ENCODE assay signal across 22 cellular contexts in genomic region chr16:3198334-3199072, GRCh38. TPM values are rescaled to one million over a fixed set of nuclear protein-coding genes. Genes with fewer than 3 reads are reported as not detected.
DNase-seq lines count a peak whose midpoint lies in the region; ATAC-seq, FAIRE-seq and TF ChIP-seq lines count a peak whose summit lies in the region.
"Had no signal": no experiment of that assay in that cellular context is flagged by ENCODE, and none has a peak within 500 bp of the region (broad histone marks: within the 10 kb centered on the region; RNA-seq: fewer than 3 reads in every experiment).

No MANE protein-coding gene starts in this region.

- no peak overlapping the region for H2AFZ ChIP-seq in K562 (ENCODE audit: low read depth, low read length)

- H3K9me3 Mint-ChIP-seq in naive B cell = peaks cover 0 to 8% (median 0%) of the 10 kb centered on the region in 7 donors

- BruUV-seq in K562 (replicated peaks; lab: Mats Ljungman, UMichigan) = no TSS peak

- DNase-seq in DMS 273 treated with DMSO at 0.1 percent for 48 hours (lab: John Stamatoyannopoulos, UW) = peak; percentile 35
- peak; percentile 34 for DNase-seq in LoVo (ENCODE audit: low spot score)
- DNase-seq in K562 (ENCODE audit: extremely low read depth in 1 of 4, low spot score in 3 of 4) = no peak
- no peak for DNase-seq in naive B cell
- DNase-seq in left lung = no peak
- DNase-seq in NCI-H1694 treated with DMSO at 0.1 percent for 48 hours (lab: John Stamatoyannopoulos, UW) = no peak
- DNase-seq: DMS79 treated with DMSO at 0.1 percent for 48 hours, IMR-90, Karpas-422, MG63, NCI-H1048, NCI-H1436, NCI-H2029 treated with DMSO at 0.1 percent for 48 hours, NCI-H748 treated with DMSO at 0.1 percent for 48 hours, PC-3 had no signal

- H3K4me1 ChIP-seq in K562 (replicated peaks in 1 of 2; ENCODE audit: control insufficient read depth in 2 of 2, insufficient read depth in 2 of 2, low read length in 2 of 2) = peaks cover 3 to 13% of the 10 kb centered on the region in 2 experiments; a peak in 4 of 5 replicates
- H3K4me1 ChIP-seq in left lung = no peaks in the 10 kb centered on the region
- H3K4me1 ChIP-seq: SJSA1 had no signal

- POLR2A ChIA-PET in K562 (lab: Yijun Ruan, JAX) = interaction anchor here (0.6 to 1.5 kb wide), 2 partner anchors 9 to 10 kb away, joined by 3 to 4 read pairs; no protein-coding TSS in a partner anchor

- TF ChIP-seq EP300 in K562 (IDR thresholded peaks at IDR 0.05; ENCODE audit: low read length) = no peak

- intact Hi-C loops in K562 (cut with micrococcal nuclease) (no loop called here), left lung (cut with DNase I) (no loop called here)

- H3K36me3 ChIP-seq in K562 (ENCODE audit: control insufficient read depth, insufficient read depth, low read length) (no peaks in the 10 kb centered on the region), left lung (no peaks in the 10 kb centered on the region)
- H3K36me3 ChIP-seq: MG63, SJSA1 had no signal

- no peak overlapping the region; a peak in 1 of 4 replicates for H3K9ac ChIP-seq in K562 (ENCODE audit: insufficient read depth in 1 of 2, low read depth in 2 of 2, low read length in 2 of 2)

- CTCF ChIA-PET in K562 (lab: Yijun Ruan, JAX; ENCODE audit: low intra/inter-chr PET ratio) = no interaction called here

- no peak for TF ChIP-seq RAD21 in K562 (CRISPR knock-in tag; conservative IDR thresholded peaks at IDR 0.05 in 1 of 2, IDR thresholded peaks at IDR 0.05 in 1 of 2)

- WGBS in K562 (ENCODE audit: insufficient coverage, low coverage, missing lambda C conversion rate) = 5% methylated on average over 12 of the region's 13 CpGs

- H3K4me3 ChIP-seq in K562 (no peak overlapping the region), left lung (no peak overlapping the region)
- H3K4me3 ChIP-seq: MG63, SJSA1 had no signal

- peaks cover 53 to 77% (median 54%) of the 10 kb centered on the region in 3 donors for H3K27me3 Mint-ChIP-seq in naive B cell

- H3K79me2 ChIP-seq in K562 (ENCODE audit: control insufficient read depth, insufficient read depth, low read length) = no peaks in the 10 kb centered on the region

- H3K36me3 Mint-ChIP-seq in naive B cell = peaks cover 0 to 11% of the 10 kb centered on the region in 2 donors

- H3K9me3 ChIP-seq in K562 (replicated peaks; ENCODE audit: control insufficient read depth, insufficient read depth, low read depth, low read length) (no peaks in the 10 kb centered on the region), left lung (no peaks in the 10 kb centered on the region)

- H3K27me3 ChIP-seq in K562 (ENCODE audit: control insufficient read depth in 2 of 2, insufficient read depth in 2 of 2, low read length in 2 of 2) = peaks cover 8 to 15% of the 10 kb centered on the region in 2 experiments
- peaks cover 29 to 79% of the 10 kb centered on the region in 2 donors for H3K27me3 ChIP-seq in left lung
- H3K27me3 ChIP-seq: MG63, SJSA1 had no signal

- in situ Hi-C loops in K562 (cut with MboI) = no loop called here

- H3K27ac ChIP-seq in K562 (ENCODE audit: extremely low read depth, low read depth, low read length) (no peak overlapping the region), left lung (no peak overlapping the region)
- H3K27ac ChIP-seq: C4-2B, SJSA1 had no signal

- no peaks in the 10 kb centered on the region for H3K9me1 ChIP-seq in K562 (ENCODE audit: control insufficient read depth, insufficient read depth, low read length)

- H3K27ac Mint-ChIP-seq in naive B cell = no peak overlapping the region

- no peak for TF ChIP-seq CTCF in K562 (IDR thresholded peaks at IDR 0.05 in 2 of 3, conservative IDR thresholded peaks at IDR 0.05 in 1 of 3; ENCODE audit: insufficient read depth in 2 of 3, low read depth in 1 of 3, low read length in 3 of 3)
- TF ChIP-seq CTCF in left lung (IDR thresholded peaks at IDR 0.05) = no peak

- no peak for TF ChIP-seq POLR2A in K562 (conservative IDR thresholded peaks at IDR 0.05)

- no peaks in the 10 kb centered on the region for H3K4me1 Mint-ChIP-seq in naive B cell

- no peak for FAIRE-seq in K562 (lab: Jason Lieb, UNC)
- FAIRE-seq: D721Med, H54 had no signal

- no peak overlapping the region for H3K4me3 Mint-ChIP-seq in naive B cell

- no peak overlapping the region for H3K4me2 ChIP-seq in K562 (ENCODE audit: insufficient read depth, low read length)

- H4K20me1 ChIP-seq in K562 (replicated peaks; ENCODE audit: control insufficient read depth, insufficient read depth, low read length) = no peaks in the 10 kb centered on the region

- ATAC-seq in K562 = peak; percentile 49
- peak; percentile 30 to 34 for ATAC-seq in naive B cell (ENCODE audit: low read depth in 2 of 2)
- ATAC-seq in left lung = no peak
- ATAC-seq in HG02588 (IDR thresholded peaks at IDR 0.05; ENCODE audit: unreplicated experiment) = no peak
- ATAC-seq: PC-3 had no signal

TF ChIP-seq in K562, 482 proteins besides CTCF, POLR2A, EP300 and RAD21:
- TF ChIP-seq NFYB (IDR thresholded peaks at IDR 0.05; ENCODE audit: extremely low read depth, insufficient read length) = no peak

RNA-seq across cellular contexts. Expression of gene OR1F1, which starts 10.5 kb away (rescaled TPM):
- total RNA-seq in K562 (2011; cell fraction: chromatin; rRNA removed; ENCODE audit: low replicate concordance) = 0.81 and 1.4 TPM in 2 replicates
- 1.3 and 1.8 TPM in 2 replicates for total RNA-seq in K562 (2011; cell fraction: nucleolus; rRNA removed)
- total RNA-seq in K562 (2011; cell fraction: nucleoplasm; rRNA removed) = 0.73 and 2.6 TPM in 2 replicates
- total RNA-seq in K562 (2014; rRNA removed) = 0.45 TPM in 1 of 2 replicates, not detected in the other
- 0.15 and 0.54 TPM in 2 replicates for total RNA-seq in K562 (2014; rRNA removed; fragmentation: Illumina TruSeq; extraction: Trizol)
- total RNA-seq in K562 (2015; rRNA removed; fragmentation: Illumina TruSeq; extraction: Trizol) = 0.23 TPM in 1 of 2 replicates, not detected in the other
- total RNA-seq in K562 (2021) = 0.22 TPM in 1 of 2 replicates, not detected in the other
- 0.46 TPM in 2 replicates for polyA plus RNA-seq in K562 (2011; rRNA removed)
- 1.1 and 1.3 TPM in 2 replicates for polyA plus RNA-seq in K562 (2011; cell fraction: cytosol; rRNA removed)
- polyA plus RNA-seq in K562 (2011; cell fraction: nucleus; rRNA removed) = 0.57 and 1.0 TPM in 2 replicates
- polyA plus RNA-seq in K562 (2012) = 0.08 and 0.11 TPM in 2 replicates
- polyA plus RNA-seq in K562 (2014; fragmentation: Illumina TruSeq; extraction: Trizol) = 0.30 and 0.61 TPM in 2 replicates
- polyA plus RNA-seq in K562 (2014; fragmentation: Nextera tagmentation; extraction: Ambion mirVana) = not detected
- polyA plus RNA-seq in K562 (2014; rRNA removed) = 0.12 and 0.25 TPM in 2 replicates
- polyA minus RNA-seq in K562 (2011; rRNA and poly(A)+ RNA removed) = 0.84 and 2.9 TPM in 2 replicates
- 2.0 TPM in 1 of 2 replicates, not detected in the other for polyA minus RNA-seq in K562 (2011; cell fraction: cytosol; rRNA and poly(A)+ RNA removed)
- 0.44 TPM in 1 of 2 replicates, not detected in the other for polyA minus RNA-seq in K562 (2011; cell fraction: nucleus; rRNA and poly(A)+ RNA removed)
- polyA plus RNA-seq in naive B cell (ENCODE audit: low read depth in 6 of 6) = not detected
- not detected for total RNA-seq in left lung
- total RNA-seq: HT1080, IMR-90, PC-3, SJSA1 had no signal

RNA-seq across cellular contexts. Expression of gene ZNF200, which starts 36.5 kb away (rescaled TPM):
- 21.1 and 31.6 TPM in 2 replicates for total RNA-seq in K562 (2011; cell fraction: chromatin; rRNA removed; ENCODE audit: low replicate concordance)
- total RNA-seq in K562 (2011; cell fraction: nucleolus; rRNA removed) = 11.8 and 12.5 TPM in 2 replicates
- total RNA-seq in K562 (2011; cell fraction: nucleoplasm; rRNA removed) = 19.4 and 23.4 TPM in 2 replicates
- total RNA-seq in K562 (2014; rRNA removed) (11.2 and 11.8 TPM in 2 replicates), K562 (2014; rRNA removed; fragmentation: Illumina TruSeq; extraction: Trizol) (11.6 and 15.1 TPM in 2 replicates), K562 (2015; rRNA removed; fragmentation: Illumina TruSeq; extraction: Trizol) (12.1 and 14.5 TPM in 2 replicates), K562 (2021) (9.6 and 11.5 TPM in 2 replicates), left lung (10 to 100 TPM in 1 of 2 donors, 1 to 10 TPM in 1; 6.7 to 10.5 TPM)
- polyA plus RNA-seq in K562 (2011; rRNA removed) (5.3 and 6.0 TPM in 2 replicates), K562 (2014; fragmentation: Illumina TruSeq; extraction: Trizol) (9.2 and 11.0 TPM in 2 replicates), K562 (2014; fragmentation: Nextera tagmentation; extraction: Ambion mirVana) (1 to 10 TPM; 4.8 to 6.6 TPM), K562 (2014; rRNA removed) (8.4 and 9.8 TPM in 2 replicates), naive B cell (ENCODE audit: low read depth in 6 of 6) (10 to 100 TPM in 4 of 6 donors, 1 to 10 TPM in 2; 5.4 to 13.8 (median 11.0) TPM)
- polyA plus RNA-seq in K562 (2011; cell fraction: cytosol; rRNA removed) = 2.3 and 3.2 TPM in 2 replicates
- 10.2 and 11.2 TPM in 2 replicates for polyA plus RNA-seq in K562 (2011; cell fraction: nucleus; rRNA removed)
- polyA plus RNA-seq in K562 (2012) = 7.0 and 8.5 TPM in 2 replicates
- 9.5 and 11.7 TPM in 2 replicates for polyA minus RNA-seq in K562 (2011; rRNA and poly(A)+ RNA removed)
- polyA minus RNA-seq in K562 (2011; cell fraction: cytosol; rRNA and poly(A)+ RNA removed) = 4.2 and 5.6 TPM in 2 replicates
- 7.8 and 11.9 TPM in 2 replicates for polyA minus RNA-seq in K562 (2011; cell fraction: nucleus; rRNA and poly(A)+ RNA removed)

RNA-seq across cellular contexts. Expression of gene MEFV, which starts 57.9 kb away (rescaled TPM):
- total RNA-seq in K562 (2011; cell fraction: chromatin; rRNA removed; ENCODE audit: low replicate concordance) = not detected in 2 replicates
- not detected in 2 replicates for total RNA-seq in K562 (2011; cell fraction: nucleolus; rRNA removed)
- total RNA-seq in K562 (2011; cell fraction: nucleoplasm; rRNA removed) = not detected in 2 replicates
- total RNA-seq in K562 (2014; rRNA removed) = 0.14 TPM in 1 of 2 replicates, not detected in the other
- total RNA-seq in K562 (2014; rRNA removed; fragmentation: Illumina TruSeq; extraction: Trizol) = not detected in 2 replicates
- not detected in 2 replicates for total RNA-seq in K562 (2015; rRNA removed; fragmentation: Illumina TruSeq; extraction: Trizol)
- total RNA-seq in K562 (2021) = not detected in 2 replicates
- not detected in 2 replicates for polyA plus RNA-seq in K562 (2011; rRNA removed)
- polyA plus RNA-seq in K562 (2011; cell fraction: cytosol; rRNA removed) = not detected in 2 replicates
- polyA plus RNA-seq in K562 (2011; cell fraction: nucleus; rRNA removed) = not detected in 2 replicates
- polyA plus RNA-seq in K562 (2012) = 0.06 and 0.07 TPM in 2 replicates
- not detected in 2 replicates for polyA plus RNA-seq in K562 (2014; fragmentation: Illumina TruSeq; extraction: Trizol)
- polyA plus RNA-seq in K562 (2014; fragmentation: Nextera tagmentation; extraction: Ambion mirVana) = not detected
- not detected in 2 replicates for polyA plus RNA-seq in K562 (2014; rRNA removed)
- polyA minus RNA-seq in K562 (2011; rRNA and poly(A)+ RNA removed) = not detected in 2 replicates
- polyA minus RNA-seq in K562 (2011; cell fraction: cytosol; rRNA and poly(A)+ RNA removed) = not detected in 2 replicates
- polyA minus RNA-seq in K562 (2011; cell fraction: nucleus; rRNA and poly(A)+ RNA removed) = not detected in 2 replicates
- polyA plus RNA-seq in naive B cell (ENCODE audit: low read depth in 6 of 6) = under 1 TPM in 1 of 6 donors, not detected in 5; 0.25 TPM
- total RNA-seq in left lung = 10 to 100 TPM in 1 of 2 donors, 1 to 10 TPM in 1; 2.4 to 21.4 TPM
- total RNA-seq: HT1080, IMR-90, NCI-H460, SJSA1 had no signal
- polyA plus RNA-seq: IMR-90 had no signal

Comparison
In these comparisons a context has a peak if more than half of its experiments do, and no peak if none do; other contexts are left out.
1. DNase-seq: peak in DMS 273 treated with DMSO at 0.1 percent for 48 hours (single experiment) and LoVo (single experiment); none in K562 (0 of 4), naive B cell (single experiment), left lung (0 of 2) and NCI-H1694 treated with DMSO at 0.1 percent for 48 hours (single experiment).
2. ATAC-seq: peak in K562 (single experiment) and naive B cell (2 of 2); none in left lung (single experiment) and HG02588 (single experiment).